Comparison of ENCODE assay signal across 1 cellular context in genomic region chr11:125074511-125075241, GRCh38.
TF ChIP-seq lines count a peak whose summit lies in the region.

No MANE protein-coding gene starts in this region.

TF ChIP-seq in GM23338, 12 proteins besides CTCF, POLR2A, EP300 and RAD21:
- TF ChIP-seq ZNF331 (CRISPR knock-in tag; IDR thresholded peaks at IDR 0.05; ENCODE audit: low read depth) (no peak), ZNF462 (CRISPR knock-in tag; IDR thresholded peaks at IDR 0.05) (no peak), REST (IDR thresholded peaks at IDR 0.05; ENCODE audit: unreplicated experiment) (no peak)
TF ChIP-seq in GM23338: peak in this region for 0.
